In the genomic region with DNA sequence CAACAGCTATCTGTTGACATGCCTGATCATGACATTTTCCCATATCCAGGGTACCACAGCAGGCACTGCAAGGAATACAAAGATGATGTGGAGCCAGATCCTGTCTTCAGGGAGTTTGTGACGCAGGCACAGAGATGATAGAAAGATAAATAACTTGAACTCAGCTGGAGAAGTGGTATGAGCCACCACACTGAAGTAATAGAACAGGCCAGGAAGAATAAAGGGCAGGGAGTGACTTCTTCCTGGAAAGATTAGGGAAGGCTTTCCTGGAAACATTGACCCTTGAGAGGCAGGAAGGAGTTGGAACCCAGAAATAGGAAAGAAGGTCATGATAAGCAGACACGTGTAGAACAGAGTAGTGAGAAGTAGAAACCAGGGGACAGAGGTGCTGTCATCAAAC, we compare ENCODE assay signal across 15 cellular contexts.
DNase-seq lines count a peak whose midpoint lies in the region; ATAC-seq and TF ChIP-seq lines count a peak whose summit lies in the region.
"Had no signal": no experiment of that assay in that cellular context is flagged by ENCODE, and none has a peak within 500 bp of the region (broad histone marks: within the 10 kb centered on the region; RNA-seq: fewer than 3 reads in every experiment).

No MANE protein-coding gene starts in this region.

- H3K27me3 ChIP-seq in BE2C (no peaks in the 10 kb centered on the region), brain microvascular endothelial cell (replicated peaks) (no peaks in the 10 kb centered on the region)

- no peak for DNase-seq in activated naive CD8-positive, alpha-beta T cell treated with anti-CD3 and anti-CD28 coated beads, Interleukin-2, amount 50 U/mL, for 24 hours
- DNase-seq in OCI-M1 (lab: John Stamatoyannopoulos, UW) = peak; percentile 78
- peak; percentile 5 for DNase-seq in fibroblast of pulmonary artery (ENCODE audit: low read depth)
- no peak for DNase-seq in BE2C
- no peak for DNase-seq in SKM-1 treated with dmso at 0.1 percent for 144 hours (lab: John Stamatoyannopoulos, UW; ENCODE audit: unreplicated experiment)
- no peak for DNase-seq in activated CD8-positive, alpha-beta T cell treated with anti-CD3 and anti-CD28 coated beads for 36 hours
- DNase-seq in brain microvascular endothelial cell = no peak
- DNase-seq: AML-193; Calu3; CD4-positive, CD25-positive, alpha-beta regulatory T cell; DMS79 treated with DMSO at 0.1 percent for 48 hours; NCI-H1092; PC-3 had no signal

- no peak overlapping the region for H3K4me3 Mint-ChIP-seq in activated naive CD8-positive, alpha-beta T cell
- H3K4me3 Mint-ChIP-seq in activated naive CD8-positive, alpha-beta T cell treated with anti-CD3 and anti-CD28 coated beads, Interleukin-2, amount 50 U/mL, for 24 hours = no peak overlapping the region
- no peak overlapping the region for H3K4me3 Mint-ChIP-seq in activated CD8-positive, alpha-beta T cell treated with anti-CD3 and anti-CD28 coated beads for 36 hours
- H3K4me3 Mint-ChIP-seq: CD4-positive, CD25-positive, alpha-beta regulatory T cell had no signal

- CTCF ChIA-PET in activated CD8-positive, alpha-beta T cell treated with anti-CD3 and anti-CD28 coated beads for 36 hours (lab: Charles Lee) = no interaction called here

- H3K36me3 Mint-ChIP-seq in activated naive CD8-positive, alpha-beta T cell = peaks cover 18% of the 10 kb centered on the region
- peaks cover 2% of the 10 kb centered on the region for H3K36me3 Mint-ChIP-seq in activated naive CD8-positive, alpha-beta T cell treated with anti-CD3 and anti-CD28 coated beads, Interleukin-2, amount 50 U/mL, for 24 hours (ENCODE audit: low read depth)
- H3K36me3 Mint-ChIP-seq in activated CD8-positive, alpha-beta T cell treated with anti-CD3 and anti-CD28 coated beads for 36 hours (ENCODE audit: low read depth) = peaks cover 4% of the 10 kb centered on the region

- H3K36me3 ChIP-seq in BE2C (no peaks in the 10 kb centered on the region), brain microvascular endothelial cell (replicated peaks) (no peaks in the 10 kb centered on the region)

- H3K4me1 Mint-ChIP-seq in activated naive CD8-positive, alpha-beta T cell (ENCODE audit: low read depth) = peaks cover 28% of the 10 kb centered on the region
- H3K4me1 Mint-ChIP-seq in activated naive CD8-positive, alpha-beta T cell treated with anti-CD3 and anti-CD28 coated beads, Interleukin-2, amount 50 U/mL, for 24 hours = peaks cover 19% of the 10 kb centered on the region
- H3K4me1 Mint-ChIP-seq in activated CD8-positive, alpha-beta T cell treated with anti-CD3 and anti-CD28 coated beads for 36 hours (ENCODE audit: low read depth) = peaks cover 14% of the 10 kb centered on the region

- no peaks in the 10 kb centered on the region for H3K27me3 Mint-ChIP-seq in activated naive CD8-positive, alpha-beta T cell
- no peaks in the 10 kb centered on the region for H3K27me3 Mint-ChIP-seq in activated naive CD8-positive, alpha-beta T cell treated with anti-CD3 and anti-CD28 coated beads, Interleukin-2, amount 50 U/mL, for 24 hours
- H3K27me3 Mint-ChIP-seq in activated CD8-positive, alpha-beta T cell treated with anti-CD3 and anti-CD28 coated beads for 36 hours = no peaks in the 10 kb centered on the region
- H3K27me3 Mint-ChIP-seq: CD4-positive, CD25-positive, alpha-beta regulatory T cell had no signal

- no peak for ATAC-seq in activated naive CD8-positive, alpha-beta T cell treated with anti-CD3 and anti-CD28 coated beads, Interleukin-2, amount 50 U/mL, for 24 hours
- ATAC-seq in activated CD8-positive, alpha-beta T cell treated with anti-CD3 and anti-CD28 coated beads for 36 hours = no peak
- ATAC-seq: PC-3, SK-N-SH treated with all-trans-retinoic acid at 6 μM for 48 hours had no signal

- TF ChIP-seq CTCF in fibroblast of pulmonary artery (IDR thresholded peaks at IDR 0.05; ENCODE audit: low read length, missing control alignments) (no peak), BE2C (IDR thresholded peaks at IDR 0.05; ENCODE audit: low read depth, low read length) (no peak), brain microvascular endothelial cell (IDR thresholded peaks at IDR 0.05; ENCODE audit: low read depth, low read length, missing control alignments) (no peak)
- TF ChIP-seq CTCF in activated CD8-positive, alpha-beta T cell treated with anti-CD3 and anti-CD28 coated beads for 36 hours (IDR thresholded peaks at IDR 0.05) = no peak

- H3K4me3 ChIP-seq in fibroblast of pulmonary artery (replicated peaks; ENCODE audit: low read depth, low read length) (no peak overlapping the region), BE2C (ENCODE audit: low read depth, low read length) (no peak overlapping the region), brain microvascular endothelial cell (ENCODE audit: low read depth, low read length) (no peak overlapping the region)

- POLR2A ChIA-PET in activated CD8-positive, alpha-beta T cell treated with anti-CD3 and anti-CD28 coated beads for 36 hours (lab: Charles Lee) = no interaction called here

- peaks cover 3% of the 10 kb centered on the region; the same call in 1 of the 2 replicates for H3K4me1 ChIP-seq in BE2C

- in situ Hi-C loops in brain microvascular endothelial cell (cut with HindIII; ENCODE audit: low pct_ligation_motif_present, low sequenced_read_pairs) = no loop called here

- intact Hi-C loops in activated CD8-positive, alpha-beta T cell treated with anti-CD3 and anti-CD28 coated beads for 36 hours (cut with micrococcal nuclease) = no loop called here

- no peaks in the 10 kb centered on the region for H3K9me3 ChIP-seq in BE2C

- H3K27ac ChIP-seq in brain microvascular endothelial cell = no peak overlapping the region

- no peaks in the 10 kb centered on the region for H3K9me3 Mint-ChIP-seq in activated naive CD8-positive, alpha-beta T cell (ENCODE audit: low read depth)
- no peaks in the 10 kb centered on the region for H3K9me3 Mint-ChIP-seq in activated naive CD8-positive, alpha-beta T cell treated with anti-CD3 and anti-CD28 coated beads, Interleukin-2, amount 50 U/mL, for 24 hours
- H3K9me3 Mint-ChIP-seq in activated CD8-positive, alpha-beta T cell treated with anti-CD3 and anti-CD28 coated beads for 36 hours = no peaks in the 10 kb centered on the region

- H3K27ac Mint-ChIP-seq in activated naive CD8-positive, alpha-beta T cell = peak overlapping the region; percentile 16
- H3K27ac Mint-ChIP-seq in activated naive CD8-positive, alpha-beta T cell treated with anti-CD3 and anti-CD28 coated beads, Interleukin-2, amount 50 U/mL, for 24 hours = no peak overlapping the region
- H3K27ac Mint-ChIP-seq in activated CD8-positive, alpha-beta T cell treated with anti-CD3 and anti-CD28 coated beads for 36 hours = no peak overlapping the region

Comparison
In these comparisons a context has a peak if more than half of its experiments do, and no peak if none do; other contexts are left out.
1. DNase-seq: peak in OCI-M1 (single experiment) and fibroblast of pulmonary artery (single experiment); none in activated naive CD8-positive, alpha-beta T cell treated with anti-CD3 and anti-CD28 coated beads, Interleukin-2, amount 50 U/mL, for 24 hours (single experiment), BE2C (single experiment), SKM-1 treated with dmso at 0.1 percent for 144 hours (single experiment), activated CD8-positive, alpha-beta T cell treated with anti-CD3 and anti-CD28 coated beads for 36 hours (single experiment) and brain microvascular endothelial cell (single experiment).